8 cellular contexts compared by ENCODE assay signal in genomic region chr17:29389994-29390855, GRCh38. TPM values are rescaled to one million over a fixed set of nuclear protein-coding genes. Genes with fewer than 3 reads are reported as not detected.
DNase-seq lines count a peak whose midpoint lies in the region; ATAC-seq and TF ChIP-seq lines count a peak whose summit lies in the region.

TAOK1 (plus strand) TSS chr17:29390363; CDS start chr17:29451549, 61,186 bp downstream.

- TF ChIP-seq CTCF in GM13977 (IDR thresholded peaks at IDR 0.05; ENCODE audit: extremely low read depth, insufficient read depth, missing control alignments) (no peak), left ventricle myocardium inferior (IDR thresholded peaks at IDR 0.05; ENCODE audit: borderline replicate concordance) (no peak), progenitor cell of endocrine pancreas (IDR thresholded peaks at IDR 0.05; ENCODE audit: unreplicated experiment) (no peak), upper lobe of right lung (IDR thresholded peaks at IDR 0.05) (no peak)

- peak within 1 kb of the TSS; percentile 97 for H3K4me3 Mint-ChIP-seq in progenitor cell of endocrine pancreas (ENCODE audit: low read depth)

- peak within 1 kb of the TSS; percentile 86 for H3K4me3 ChIP-seq in left ventricle myocardium inferior
- peak within 1 kb of the TSS; percentile 90 for H3K4me3 ChIP-seq in upper lobe of right lung

- H3K27ac ChIP-seq in angular gyrus (ENCODE audit: low read depth, low read length) (peak within 1 kb of the TSS; percentile 86), left ventricle myocardium inferior (replicated peaks) (peak within 1 kb of the TSS; percentile 97), upper lobe of right lung (peak within 1 kb of the TSS; percentile 97)

- no peaks in the 10 kb centered on the region for H3K27me3 Mint-ChIP-seq in progenitor cell of endocrine pancreas

- no peaks in the 10 kb centered on the region for H3K9me3 ChIP-seq in left ventricle myocardium inferior (replicated peaks)
- H3K9me3 ChIP-seq in upper lobe of right lung = no peaks in the 10 kb centered on the region

- DNase-seq in GM13977 (ENCODE audit: low spot score) (peak; percentile 96), NCI-H1930 (lab: John Stamatoyannopoulos, UW) (peak; percentile 94 to 97), left ventricle myocardium inferior (peak; percentile 100), progenitor cell of endocrine pancreas (ENCODE audit: low spot score, unreplicated experiment) (peak; percentile 99), upper lobe of right lung (peak; percentile 100)

- intact Hi-C loops in T-helper 2 cell treated with Interferon-gamma antibody and Interleukin-4, amounts not matched to agents 100 ng/mL and 5 ng/mL, for 36 hours (cut with micrococcal nuclease) = loop anchor here (1.0 to 5.0 kb wide), 5 partner anchors 98 to 438 kb away; partner anchors contain the start of genes NUFIP2, PHF12 and TP53I13
- intact Hi-C loops in left ventricle myocardium inferior (cut with micrococcal nuclease) (no loop called here), upper lobe of right lung (cut with DNase I) (no loop called here)

- peak; percentile 77 for ATAC-seq in HG02938 (IDR thresholded peaks at IDR 0.05; ENCODE audit: unreplicated experiment)
- ATAC-seq in upper lobe of right lung = peak; percentile 98

- H3K27ac Mint-ChIP-seq in progenitor cell of endocrine pancreas = peak within 1 kb of the TSS; percentile 96

- H3K4me1 ChIP-seq in left ventricle myocardium inferior (peaks cover 47% of the 10 kb centered on the region), upper lobe of right lung (peaks cover 26% of the 10 kb centered on the region)

- no peaks in the 10 kb centered on the region for H3K27me3 ChIP-seq in left ventricle myocardium inferior (ENCODE audit: low read depth)
- no peaks in the 10 kb centered on the region for H3K27me3 ChIP-seq in upper lobe of right lung

- no peaks in the 10 kb centered on the region for H3K9me3 Mint-ChIP-seq in progenitor cell of endocrine pancreas (ENCODE audit: low read depth)

- no peaks in the 10 kb centered on the region for H3K36me3 Mint-ChIP-seq in progenitor cell of endocrine pancreas (ENCODE audit: insufficient read depth)

- in situ Hi-C loops in GM13977 (cut with MboI; ENCODE audit: low pct_unique_long_range_greater_than_20kb, low sequenced_read_pairs, unreplicated experiment) = no loop called here

- H3K36me3 ChIP-seq in left ventricle myocardium inferior = no peaks in the 10 kb centered on the region
- H3K36me3 ChIP-seq in upper lobe of right lung = no peaks in the 10 kb centered on the region

- peaks cover 34% of the 10 kb centered on the region for H3K4me1 Mint-ChIP-seq in progenitor cell of endocrine pancreas (ENCODE audit: low read depth)

RNA-seq across cellular contexts. Expression of gene TAOK1, which starts in this region (rescaled TPM):
- total RNA-seq in T-helper 2 cell treated with Interferon-gamma antibody and Interleukin-4, amounts not matched to agents 100 ng/mL and 5 ng/mL, for 36 hours = 49.3 and 52.3 TPM in 2 replicates
- 50.7 TPM for total RNA-seq in left ventricle myocardium inferior
- 89.1 and 90.3 TPM in 2 replicates for total RNA-seq in progenitor cell of endocrine pancreas
- 60.2 TPM for total RNA-seq in upper lobe of right lung

Comparison
In these comparisons a context has a peak if more than half of its experiments do, and no peak if none do; other contexts are left out.
1. Peak in every context shown above with its lines: DNase-seq, ATAC-seq, H3K4me3 ChIP-seq and H3K27ac ChIP-seq.